In the genomic region with DNA sequence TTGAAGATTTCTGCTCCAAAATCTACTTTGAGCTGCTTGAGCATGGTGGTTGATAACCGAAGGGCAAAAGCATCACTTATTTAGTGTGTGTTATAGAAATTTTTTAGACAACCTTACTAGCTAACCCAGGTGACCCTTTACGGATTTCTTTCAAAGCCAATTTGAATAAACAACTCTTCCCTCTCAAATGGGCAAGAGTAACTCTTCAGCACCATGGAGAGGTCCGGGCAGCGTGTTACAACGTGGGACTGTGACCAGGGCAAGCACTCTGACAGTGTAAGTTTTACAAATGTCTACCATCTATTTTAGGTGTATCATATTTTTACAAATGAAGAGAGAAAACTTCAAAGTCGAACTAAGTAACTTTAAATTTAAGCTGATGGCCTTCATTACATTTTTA, we compare ENCODE assay signal across 11 cellular contexts.
A peak's percentile ranks its signal among the peaks of the same experiment; 100 is the strongest.
DNase-seq lines count a peak whose midpoint lies in the region; ATAC-seq lines count a peak whose summit lies in the region.
"Had no signal": no experiment of that assay in that cellular context is flagged by ENCODE, and none has a peak within 500 bp of the region (broad histone marks: within the 10 kb centered on the region; RNA-seq: fewer than 3 reads in every experiment).

No MANE protein-coding gene starts in this region.

- H3K27me3 Mint-ChIP-seq in activated CD8-positive, alpha-beta T cell treated with anti-CD3 and anti-CD28 coated beads, Interleukin-2, amount 10 ng/mL, durations not matched to agents 7 days and 5 days (ENCODE audit: low read depth) = no peaks in the 10 kb centered on the region

- DNase-seq in CD1c-positive myeloid dendritic cell (ENCODE audit: extremely low spot score) (peak; percentile 17), HT1080 (ENCODE audit: low read depth) (peak; percentile 33), iris pigment epithelial cell (ENCODE audit: low read depth) (peak; percentile 61), SKM-1 treated with dmso at 0.1 percent for 144 hours (lab: John Stamatoyannopoulos, UW; ENCODE audit: unreplicated experiment) (no peak)
- DNase-seq in activated CD8-positive, alpha-beta T cell treated with anti-CD3 and anti-CD28 coated beads, Interleukin-2, amount 10 ng/mL, durations not matched to agents 7 days and 5 days = peak; percentile 46
- no peak for DNase-seq in central memory CD4-positive, alpha-beta T cell
- DNase-seq: activated B cell treated with CpG ODN at 0.5 μM for 24 hours; gastrocnemius medialis; stimulated activated CD4-positive, alpha-beta T cell treated with anti-CD3 and anti-CD28 coated beads, Interleukin-4, amount 100 ng/mL, for 1 hour had no signal

- ATAC-seq in activated CD8-positive, alpha-beta T cell treated with anti-CD3 and anti-CD28 coated beads, Interleukin-2, amount 10 ng/mL, durations not matched to agents 7 days and 5 days = no peak
- ATAC-seq in HG03457 (IDR thresholded peaks at IDR 0.05; ENCODE audit: unreplicated experiment) (no peak), HG02763 (IDR thresholded peaks at IDR 0.05; ENCODE audit: unreplicated experiment) (no peak)
- ATAC-seq: gastrocnemius medialis had no signal

- H3K36me3 Mint-ChIP-seq in activated CD8-positive, alpha-beta T cell treated with anti-CD3 and anti-CD28 coated beads, Interleukin-2, amount 10 ng/mL, durations not matched to agents 7 days and 5 days (ENCODE audit: low read depth) = no peaks in the 10 kb centered on the region

- no peaks in the 10 kb centered on the region for H3K9me3 Mint-ChIP-seq in activated CD8-positive, alpha-beta T cell treated with anti-CD3 and anti-CD28 coated beads, Interleukin-2, amount 10 ng/mL, durations not matched to agents 7 days and 5 days (ENCODE audit: insufficient read depth)
- H3K9me3 Mint-ChIP-seq: activated B cell treated with CpG ODN at 0.5 μM for 24 hours had no signal

- CTCF ChIA-PET in activated CD8-positive, alpha-beta T cell treated with anti-CD3 and anti-CD28 coated beads, Interleukin-2, amount 10 ng/mL, durations not matched to agents 7 days and 5 days (lab: Charles Lee) = no interaction called here

- H3K4me1 Mint-ChIP-seq in activated CD8-positive, alpha-beta T cell treated with anti-CD3 and anti-CD28 coated beads, Interleukin-2, amount 10 ng/mL, durations not matched to agents 7 days and 5 days (ENCODE audit: low read depth) = no peaks in the 10 kb centered on the region
- H3K4me1 Mint-ChIP-seq: activated B cell treated with CpG ODN at 0.5 μM for 24 hours had no signal

- H3K27ac Mint-ChIP-seq in activated CD8-positive, alpha-beta T cell treated with anti-CD3 and anti-CD28 coated beads, Interleukin-2, amount 10 ng/mL, durations not matched to agents 7 days and 5 days = no peak overlapping the region
- H3K27ac Mint-ChIP-seq: activated B cell treated with CpG ODN at 0.5 μM for 24 hours had no signal

- H3K4me3 Mint-ChIP-seq in activated CD8-positive, alpha-beta T cell treated with anti-CD3 and anti-CD28 coated beads, Interleukin-2, amount 10 ng/mL, durations not matched to agents 7 days and 5 days = no peak overlapping the region
- H3K4me3 Mint-ChIP-seq: activated B cell treated with CpG ODN at 0.5 μM for 24 hours had no signal

- POLR2A ChIA-PET in activated CD8-positive, alpha-beta T cell treated with anti-CD3 and anti-CD28 coated beads, Interleukin-2, amount 10 ng/mL, durations not matched to agents 7 days and 5 days (lab: Charles Lee) = no interaction called here

Comparison
In these comparisons a context has a peak if more than half of its experiments do, and no peak if none do; other contexts are left out.
1. DNase-seq: peak in CD1c-positive myeloid dendritic cell (single experiment), HT1080 (single experiment), activated CD8-positive, alpha-beta T cell treated with anti-CD3 and anti-CD28 coated beads, Interleukin-2, amount 10 ng/mL, durations not matched to agents 7 days and 5 days (single experiment) and iris pigment epithelial cell (single experiment); none in SKM-1 treated with dmso at 0.1 percent for 144 hours (single experiment) and central memory CD4-positive, alpha-beta T cell (single experiment).